Comparison of ENCODE assay signal across 15 cellular contexts in genomic region chr13:101455863-101456262, GRCh38. TPM values are rescaled to one million over a fixed set of nuclear protein-coding genes. Genes with fewer than 3 reads are reported as not detected.
DNase-seq lines count a peak whose midpoint lies in the region; TF ChIP-seq lines count a peak whose summit lies in the region.
"Had no signal": no experiment of that assay in that cellular context is flagged by ENCODE, and none has a peak within 500 bp of the region (broad histone marks: within the 10 kb centered on the region; RNA-seq: fewer than 3 reads in every experiment).

No MANE protein-coding gene starts in this region.

- BruUV-seq in Calu3 (replicated peaks; lab: Mats Ljungman, UMichigan), result no TSS peak

- no peaks in the 10 kb centered on the region for H3K36me3 ChIP-seq in H7 (replicated peaks; ENCODE audit: control insufficient read depth, insufficient read depth, low read length)

- H3K27me3 Mint-ChIP-seq in Calu3 (ENCODE audit: unreplicated experiment), result no peaks in the 10 kb centered on the region

- CTCF ChIA-PET in Calu3 (lab: Charles Lee), result no interaction called here

- H3K4me1 Mint-ChIP-seq in Calu3 (ENCODE audit: low read depth, unreplicated experiment), result peaks cover 15% of the 10 kb centered on the region

- no peaks in the 10 kb centered on the region for H3K27me3 ChIP-seq in H7 (ENCODE audit: control insufficient read depth, insufficient read depth, low read length)

- H3K9me3 Mint-ChIP-seq in Calu3 (ENCODE audit: low read depth, unreplicated experiment), result peaks cover 4% of the 10 kb centered on the region

- H3K4me3 Mint-ChIP-seq in Calu3 (ENCODE audit: low read depth, unreplicated experiment), result no peak overlapping the region
- H3K4me3 Mint-ChIP-seq: WTC11 had no signal

- H3K27ac Mint-ChIP-seq in Calu3 (ENCODE audit: unreplicated experiment), result no peak overlapping the region
- H3K27ac Mint-ChIP-seq: WTC11 had no signal

- no peak for TF ChIP-seq CTCF in Calu3 (IDR thresholded peaks at IDR 0.05; ENCODE audit: unreplicated experiment)

- H3K36me3 Mint-ChIP-seq in Calu3 (ENCODE audit: insufficient read depth, unreplicated experiment), result no peaks in the 10 kb centered on the region

- H3K4me3 ChIP-seq in H7 (ENCODE audit: insufficient read depth, low read depth, low read length), result no peak overlapping the region

- DNase-seq in Daoy (ENCODE audit: low read depth) (peak; percentile 65), RKO (ENCODE audit: low spot score) (peak; percentile 49), fibroblast of gingiva (ENCODE audit: low read depth) (peak; percentile 86), pulmonary artery endothelial cell (ENCODE audit: low read depth, low spot score) (peak; percentile 69), GM19238 (ENCODE audit: insufficient read length, low spot score) (no peak), H7 (no peak), Calu3 (no peak), Kasumi-1 (lab: John Stamatoyannopoulos, UW) (no peak)
- DNase-seq: activated gamma-delta T cell; effector CD4-positive, alpha-beta T cell; left colon; MV-4-11; retina had no signal

- intact Hi-C loops in Calu3 (cut with micrococcal nuclease; ENCODE audit: unreplicated experiment), result no loop called here

RNA-seq across cellular contexts. Expression of gene ITGBL1, which starts 3.4 kb away (rescaled TPM):
- 0.65 and 2.2 TPM in 2 replicates for total RNA-seq in Daoy (2014; rRNA removed; shearing (Covaris generic))
- total RNA-seq in pulmonary artery endothelial cell, result 43.0 and 44.3 TPM in 2 replicates
- 0.03 TPM in 1 of 2 replicates, not detected in the other for total RNA-seq in H7 (2014; rRNA removed; shearing (Covaris generic))
- total RNA-seq in Calu3 (2022), result not detected in 2 replicates
- total RNA-seq: OCI-LY7 had no signal

RNA-seq across cellular contexts. Expression of gene NALCN, which starts 39.6 kb away (rescaled TPM):
- total RNA-seq in Daoy (2014; rRNA removed; shearing (Covaris generic)), result 0.27 TPM in 1 of 2 replicates, not detected in the other
- total RNA-seq in pulmonary artery endothelial cell (5.2 and 5.3 TPM in 2 replicates), Calu3 (2022) (2.0 and 2.8 TPM in 2 replicates)
- 0.07 TPM in 2 replicates for total RNA-seq in H7 (2014; rRNA removed; shearing (Covaris generic))
- total RNA-seq: OCI-LY7 had no signal

Comparison
In these comparisons a context has a peak if more than half of its experiments do, and no peak if none do; other contexts are left out.
1. DNase-seq: peak in Daoy (single experiment), RKO (single experiment), fibroblast of gingiva (single experiment) and pulmonary artery endothelial cell (single experiment); none in GM19238 (single experiment), H7 (single experiment), Calu3 (single experiment) and Kasumi-1 (0 of 2).
2. RNA of gene ITGBL1, which starts 3.4 kb away (total RNA-seq): 43.0 to 44.3 TPM in pulmonary artery endothelial cell; 0.65 to 2.2 TPM in Daoy, 0.03 TPM in H7 and not detected in Calu3; every median in the first group is over 10 times any median in the second.